In genomic region chr12:16611146-16611545, GRCh38 we compare ENCODE assay signal across 10 cellular contexts.
A peak's percentile ranks its signal among the peaks of the same experiment; 100 is the strongest.
ATAC-seq lines count a peak whose summit lies in the region.
"Had no signal": no experiment of that assay in that cellular context is flagged by ENCODE, and none has a peak within 500 bp of the region (broad histone marks: within the 10 kb centered on the region; RNA-seq: fewer than 3 reads in every experiment).

No MANE protein-coding gene starts in this region.

- no peaks in the 10 kb centered on the region for H3K4me1 ChIP-seq in stomach smooth muscle (ENCODE audit: control insufficient read depth, insufficient read depth, low read length)

- H3K4me3 ChIP-seq in stomach smooth muscle (ENCODE audit: low read length in 2 of 2), result peak overlapping the region in 1 of 2 donors; percentile 85
- H3K4me3 ChIP-seq: spleen had no signal

- H3K9ac ChIP-seq in stomach smooth muscle (ENCODE audit: low read length in 2 of 2), result peak overlapping the region in 1 of 2 donors; percentile 22

- H3K27ac ChIP-seq in angular gyrus (ENCODE audit: low read depth, low read length) (peak overlapping the region; percentile 11), stomach smooth muscle (ENCODE audit: low read length) (peak overlapping the region; percentile 81)
- H3K27ac ChIP-seq: spleen had no signal

- peak; percentile 59 for ATAC-seq in GM19025 (IDR thresholded peaks at IDR 0.05; ENCODE audit: low read depth, unreplicated experiment)
- peak; percentile 47 for ATAC-seq in HG02981 (IDR thresholded peaks at IDR 0.05; ENCODE audit: unreplicated experiment)
- no peak for ATAC-seq in HG03039 (IDR thresholded peaks at IDR 0.05; ENCODE audit: unreplicated experiment)
- no peak for ATAC-seq in GM21529 (IDR thresholded peaks at IDR 0.05; ENCODE audit: unreplicated experiment)
- ATAC-seq in HG03571 (IDR thresholded peaks at IDR 0.05; ENCODE audit: unreplicated experiment), result no peak
- no peak for ATAC-seq in HG02884 (IDR thresholded peaks at IDR 0.05; ENCODE audit: unreplicated experiment)
- ATAC-seq: SK-N-SH treated with all-trans-retinoic acid at 6 μM for 48 hours had no signal

- no peaks in the 10 kb centered on the region for H3K36me3 ChIP-seq in stomach smooth muscle (ENCODE audit: control insufficient read depth in 2 of 2, insufficient read depth in 2 of 2, low read length in 2 of 2)
- H3K36me3 ChIP-seq: spleen had no signal

- H3K27me3 ChIP-seq in stomach smooth muscle (ENCODE audit: control insufficient read depth in 1 of 2, insufficient read depth in 2 of 2, low read length in 2 of 2), result peaks cover 0 to 2% of the 10 kb centered on the region in 2 donors

- no peaks in the 10 kb centered on the region for H3K9me3 ChIP-seq in stomach smooth muscle (ENCODE audit: control insufficient read depth in 2 of 2, low read length in 2 of 2)
- H3K9me3 ChIP-seq: spleen had no signal

Comparison
In these comparisons a context has a peak if more than half of its experiments do, and no peak if none do; other contexts are left out.
1. ATAC-seq: peak in GM19025 (single experiment) and HG02981 (single experiment); none in HG03039 (single experiment), GM21529 (single experiment), HG03571 (single experiment) and HG02884 (single experiment).